In genomic region chr19:43300206-43300605, GRCh38 we compare ENCODE assay signal across 25 cellular contexts. TPM values are rescaled to one million over a fixed set of nuclear protein-coding genes. Genes with fewer than 3 reads are reported as not detected.
"Had no signal": no experiment of that assay in that cellular context is flagged by ENCODE, and none has a peak within 500 bp of the region (broad histone marks: within the 10 kb centered on the region; RNA-seq: fewer than 3 reads in every experiment).

No MANE protein-coding gene starts in this region.

- H3K4me2 ChIP-seq: KMS-11 had no signal

- H3K27ac ChIP-seq: ascending aorta, KMS-11, SK-N-MC had no signal

- H3K36me3 ChIP-seq: ascending aorta had no signal

- H3K9me3 ChIP-seq: ascending aorta had no signal

- DNase-seq: activated CD4-positive, alpha-beta T cell treated with anti-CD3 and anti-CD28 coated beads, Interleukin-2, amount 10 ng/mL, durations not matched to agents 24 days and 14 days; activated CD4-positive, alpha-beta T cell treated with anti-CD3 and anti-CD28 coated beads, Interleukin-2, amount 50 U/mL, for 48 hours; activated CD8-positive, alpha-beta T cell treated with anti-CD3 and anti-CD28 coated beads, Interleukin-2, amount 10 ng/mL, durations not matched to agents 7 days and 5 days; activated gamma-delta T cell; activated naive CD4-positive, alpha-beta T cell treated with Interleukin-2 at 50 U/mL for 16 hours; activated naive CD8-positive, alpha-beta T cell treated with anti-CD3 and anti-CD28 coated beads, Interleukin-2, amount 10 ng/mL, durations not matched to agents 7 days and 5 days; activated T-cell treated with anti-CD3 and anti-CD28 coated beads, Interleukin-2, amount 50 U/mL, for 24 hours; amygdala; NCI-H1092 treated with DMSO at 0.1 percent for 48 hours; NCI-H1417 treated with DMSO at 0.1 percent for 48 hours; NCI-H187 treated with DMSO at 0.1 percent for 48 hours; NCI-H2081; NCI-H226; NCI-H446 treated with DMSO at 0.1 percent for 48 hours; NCI-H524 treated with DMSO at 0.1 percent for 48 hours; Right ventricle myocardium superior; T1000 had no signal

- H3K4me1 ChIP-seq: ascending aorta had no signal

- H3K27me3 ChIP-seq: ascending aorta had no signal

- ATAC-seq: activated CD8-positive, alpha-beta T cell treated with anti-CD3 and anti-CD28 coated beads, Interleukin-2, amount 10 ng/mL, durations not matched to agents 7 days and 5 days had no signal

- H3K4me3 ChIP-seq: ascending aorta, SK-N-MC had no signal

RNA-seq across cellular contexts. Expression of gene PSG9, which starts 30.9 kb away (rescaled TPM):
- total RNA-seq: activated CD4-positive, alpha-beta T cell treated with anti-CD3 and anti-CD28 coated beads, Interleukin-2, amount 10 ng/mL, durations not matched to agents 24 days and 14 days; activated CD8-positive, alpha-beta T cell treated with anti-CD3 and anti-CD28 coated beads, Interleukin-2, amount 10 ng/mL, durations not matched to agents 7 days and 5 days; activated naive CD8-positive, alpha-beta T cell treated with anti-CD3 and anti-CD28 coated beads, Interleukin-2, amount 10 ng/mL, durations not matched to agents 7 days and 5 days; activated T-helper 2 cell treated with anti-CD3 and anti-CD28 coated beads, Interferon-gamma antibody, Interleukin-2, Interleukin-4, amounts not matched to agents 10 μg/mL and 5 μg/mL and 100 μg/mL, durations not matched to agents 14 hours and 24 hours and 36 hours; ascending aorta; cardiac septum; LHCN-M2; Right ventricle myocardium superior; T-helper 1 cell treated with Interleukin-12 subunit alpha and Interleukin-12 subunit beta and Interleukin-4 antibody, amounts not matched to agents 30 ng/mL and 1 ng/mL, for 36 hours; T-helper 2 cell treated with Interferon-gamma antibody and Interleukin-4, amounts not matched to agents 100 ng/mL and 5 ng/mL, for 36 hours had no signal

RNA-seq across cellular contexts. Expression of gene CD177, which starts 53.3 kb away (rescaled TPM):
- total RNA-seq: activated CD4-positive, alpha-beta T cell treated with anti-CD3 and anti-CD28 coated beads, Interleukin-2, amount 10 ng/mL, durations not matched to agents 24 days and 14 days; activated CD8-positive, alpha-beta T cell treated with anti-CD3 and anti-CD28 coated beads, Interleukin-2, amount 10 ng/mL, durations not matched to agents 7 days and 5 days; activated naive CD8-positive, alpha-beta T cell treated with anti-CD3 and anti-CD28 coated beads, Interleukin-2, amount 10 ng/mL, durations not matched to agents 7 days and 5 days; activated T-helper 2 cell treated with anti-CD3 and anti-CD28 coated beads, Interferon-gamma antibody, Interleukin-2, Interleukin-4, amounts not matched to agents 10 μg/mL and 5 μg/mL and 100 μg/mL, durations not matched to agents 14 hours and 24 hours and 36 hours; ascending aorta; LHCN-M2; T-helper 1 cell treated with Interleukin-12 subunit alpha and Interleukin-12 subunit beta and Interleukin-4 antibody, amounts not matched to agents 30 ng/mL and 1 ng/mL, for 36 hours; T-helper 2 cell treated with Interferon-gamma antibody and Interleukin-4, amounts not matched to agents 100 ng/mL and 5 ng/mL, for 36 hours had no signal
